ENCODE assay signal across 16 cellular contexts in genomic region chr1:226956942-226957713, GRCh38. TPM values are rescaled to one million over a fixed set of nuclear protein-coding genes. Genes with fewer than 3 reads are reported as not detected.
DNase-seq lines count a peak whose midpoint lies in the region; ATAC-seq and TF ChIP-seq lines count a peak whose summit lies in the region.
"Had no signal": no experiment of that assay in that cellular context is flagged by ENCODE, and none has a peak within 500 bp of the region (broad histone marks: within the 10 kb centered on the region; RNA-seq: fewer than 3 reads in every experiment).

No MANE protein-coding gene starts in this region.

- H3K27me3 ChIP-seq in heart left ventricle (no peaks in the 10 kb centered on the region), right atrium auricular region (no peaks in the 10 kb centered on the region)

- H3K4me3 ChIP-seq in heart left ventricle, result peak overlapping the region in 1 of 12 donors; percentile 8
- H3K4me3 ChIP-seq in right atrium auricular region, result no peak overlapping the region
- H3K4me3 ChIP-seq: A549 had no signal

- no peak for TF ChIP-seq POLR2A in heart left ventricle (IDR thresholded peaks at IDR 0.05)

- no peaks in the 10 kb centered on the region for H3K9me3 ChIP-seq in heart left ventricle
- H3K9me3 ChIP-seq in right atrium auricular region, result no peaks in the 10 kb centered on the region
- H3K9me3 ChIP-seq: A549 had no signal

- DNase-seq in heart left ventricle (no peak), Right ventricle myocardium inferior (ENCODE audit: missing footprints) (no peak), right atrium auricular region (ENCODE audit: low spot score) (no peak), hepatic stellate cell (ENCODE audit: low spot score) (no peak), NCI-H748 (lab: John Stamatoyannopoulos, UW; ENCODE audit: unreplicated experiment) (no peak)
- DNase-seq in stimulated activated naive B cell treated with anti-CD40 and anti-IgM and Interleukin-4, amounts not matched to agents 10 μg/mL and 1 μg/mL and 100 μg/mL, for 72 hours, result no peak
- DNase-seq: DMS79, H9, NCI-H1417, NCI-H1930, NCI-H2171, NCI-H510A treated with DMSO at 0.1 percent for 48 hours had no signal

- H3K4me3 Mint-ChIP-seq in activated T-helper 17 cell treated with anti-CD3 and anti-CD28 coated beads, Interleukin-2, amount 50 U/mL, for 72 hours, result no peak overlapping the region
- no peak overlapping the region for H3K4me3 Mint-ChIP-seq in stimulated activated naive B cell treated with anti-CD40 and anti-IgM and Interleukin-4, amounts not matched to agents 10 μg/mL and 1 μg/mL and 100 μg/mL, for 72 hours
- H3K4me3 Mint-ChIP-seq: CD14-positive monocyte, H9 had no signal

- no peaks in the 10 kb centered on the region for H3K9me3 Mint-ChIP-seq in activated T-helper 17 cell treated with anti-CD3 and anti-CD28 coated beads, Interleukin-2, amount 50 U/mL, for 72 hours
- peaks cover 7 to 11% of the 10 kb centered on the region in 2 donors for H3K9me3 Mint-ChIP-seq in stimulated activated naive B cell treated with anti-CD40 and anti-IgM and Interleukin-4, amounts not matched to agents 10 μg/mL and 1 μg/mL and 100 μg/mL, for 72 hours
- H3K9me3 Mint-ChIP-seq: IgD-negative memory B cell had no signal

- H3K27ac ChIP-seq in heart left ventricle (peak overlapping the region in 11 of 12 donors; percentile 0 to 78 (median 58)), right atrium auricular region (peak overlapping the region; percentile 66 to 76)
- H3K27ac ChIP-seq: A549 had no signal

- H3K36me3 Mint-ChIP-seq in activated T-helper 17 cell treated with anti-CD3 and anti-CD28 coated beads, Interleukin-2, amount 50 U/mL, for 72 hours (ENCODE audit: low read depth), result no peaks in the 10 kb centered on the region
- peaks cover 11 to 45% of the 10 kb centered on the region in 2 donors for H3K36me3 Mint-ChIP-seq in stimulated activated naive B cell treated with anti-CD40 and anti-IgM and Interleukin-4, amounts not matched to agents 10 μg/mL and 1 μg/mL and 100 μg/mL, for 72 hours

- intact Hi-C loops in heart left ventricle (cut with DNase I), result no loop called here
- intact Hi-C loops in Right ventricle myocardium inferior (cut with DNase I), result loop anchor here (5.0 kb wide), 1 partner anchor 35 kb away; no protein-coding TSS in a partner anchor

- TF ChIP-seq CTCF in heart left ventricle (IDR thresholded peaks at IDR 0.05) (no peak), right atrium auricular region (IDR thresholded peaks at IDR 0.05) (no peak)

- H3K27me3 Mint-ChIP-seq in activated T-helper 17 cell treated with anti-CD3 and anti-CD28 coated beads, Interleukin-2, amount 50 U/mL, for 72 hours, result no peaks in the 10 kb centered on the region
- no peaks in the 10 kb centered on the region for H3K27me3 Mint-ChIP-seq in stimulated activated naive B cell treated with anti-CD40 and anti-IgM and Interleukin-4, amounts not matched to agents 10 μg/mL and 1 μg/mL and 100 μg/mL, for 72 hours
- H3K27me3 Mint-ChIP-seq: IgD-negative memory B cell had no signal

- peaks cover 0 to 67% (median 16%) of the 10 kb centered on the region in 12 donors for H3K4me1 ChIP-seq in heart left ventricle
- peaks cover 0 to 35% of the 10 kb centered on the region in 2 donors for H3K4me1 ChIP-seq in right atrium auricular region
- H3K4me1 ChIP-seq: A549 had no signal

- 70 to 82% (median 82%) methylated on average over 6 of the region's 6 CpGs for WGBS in heart left ventricle, 4 donors

- H3K36me3 ChIP-seq in heart left ventricle (peaks cover 0 to 3% (median 0%) of the 10 kb centered on the region in 9 donors), right atrium auricular region (no peaks in the 10 kb centered on the region)

- H3K27ac Mint-ChIP-seq in activated T-helper 17 cell treated with anti-CD3 and anti-CD28 coated beads, Interleukin-2, amount 50 U/mL, for 72 hours, result peak overlapping the region; percentile 58
- peak overlapping the region; percentile 21 for H3K27ac Mint-ChIP-seq in stimulated activated naive B cell treated with anti-CD40 and anti-IgM and Interleukin-4, amounts not matched to agents 10 μg/mL and 1 μg/mL and 100 μg/mL, for 72 hours
- H3K27ac Mint-ChIP-seq: H9 had no signal

- ATAC-seq in heart left ventricle (peak; percentile 9 to 53 (median 42)), Right ventricle myocardium inferior (no peak)
- no peak for ATAC-seq in activated T-helper 17 cell treated with anti-CD3 and anti-CD28 coated beads, Interleukin-2, amount 50 U/mL, for 72 hours (replicated peaks)
- no peak for ATAC-seq in stimulated activated naive B cell treated with anti-CD40 and anti-IgM and Interleukin-4, amounts not matched to agents 10 μg/mL and 1 μg/mL and 100 μg/mL, for 72 hours (replicated peaks)
- ATAC-seq: A549 had no signal

- H3K4me1 Mint-ChIP-seq in activated T-helper 17 cell treated with anti-CD3 and anti-CD28 coated beads, Interleukin-2, amount 50 U/mL, for 72 hours, result peaks cover 37% of the 10 kb centered on the region
- peaks cover 34 to 56% of the 10 kb centered on the region in 2 donors for H3K4me1 Mint-ChIP-seq in stimulated activated naive B cell treated with anti-CD40 and anti-IgM and Interleukin-4, amounts not matched to agents 10 μg/mL and 1 μg/mL and 100 μg/mL, for 72 hours

RNA-seq across cellular contexts. Expression of gene COQ8A, which starts 17.0 kb away (rescaled TPM):
- 100 to 1,000 TPM; 141 to 915 (median 310) TPM for total RNA-seq in heart left ventricle
- 100 to 1,000 TPM; 193 to 243 TPM for polyA plus RNA-seq in heart left ventricle
- total RNA-seq in Right ventricle myocardium inferior, result 412 TPM
- 10 to 100 TPM; 28.8 to 43.1 TPM for total RNA-seq in activated T-helper 17 cell treated with anti-CD3 and anti-CD28 coated beads, Interleukin-2, amount 50 U/mL, for 72 hours
- 100 to 1,000 TPM; 158 to 253 TPM for total RNA-seq in right atrium auricular region

Comparison
In these comparisons a context has a peak if more than half of its experiments do, and no peak if none do; other contexts are left out.
1. ATAC-seq: peak in heart left ventricle (4 of 4); none in Right ventricle myocardium inferior (single experiment), activated T-helper 17 cell treated with anti-CD3 and anti-CD28 coated beads, Interleukin-2, amount 50 U/mL, for 72 hours (single experiment) and stimulated activated naive B cell treated with anti-CD40 and anti-IgM and Interleukin-4, amounts not matched to agents 10 μg/mL and 1 μg/mL and 100 μg/mL, for 72 hours (0 of 2).